Comparison of ENCODE assay signal across 22 cellular contexts in the genomic region with DNA sequence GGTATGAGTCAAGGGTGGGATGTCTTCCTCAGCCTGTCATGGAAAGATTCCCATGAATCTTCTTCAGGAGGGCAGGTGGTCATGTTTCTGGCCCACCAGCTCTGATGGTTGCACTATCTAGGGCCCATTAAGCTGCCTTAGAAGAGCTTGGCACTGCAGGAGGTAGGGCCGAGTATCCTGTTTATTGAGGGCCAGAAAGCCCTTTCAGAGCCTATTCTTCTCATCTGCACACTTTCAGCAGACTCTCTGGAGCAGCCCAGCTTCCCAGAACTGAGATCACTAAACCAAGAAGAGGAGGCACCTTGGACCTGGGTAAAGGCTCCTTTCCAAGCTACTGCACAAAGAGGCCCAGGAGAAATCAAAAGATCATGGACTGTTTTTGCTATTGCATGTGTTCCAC.
"Had no signal": no experiment of that assay in that cellular context is flagged by ENCODE, and none has a peak within 500 bp of the region (broad histone marks: within the 10 kb centered on the region; RNA-seq: fewer than 3 reads in every experiment).

No MANE protein-coding gene starts in this region.

- H3K4me3 Mint-ChIP-seq: naive thymus-derived CD8-positive, alpha-beta T cell; neural progenitor cell; stimulated activated naive B cell treated with anti-CD40 and anti-IgM and Interleukin-4, amounts not matched to agents 10 μg/mL and 1 μg/mL and 100 μg/mL, for 72 hours; stimulated activated naive CD8-positive, alpha-beta T cell treated with anti-CD3 and anti-CD28 coated beads, Interleukin-15, amount 100 ng/mL, for 72 hours had no signal

- ATAC-seq: naive thymus-derived CD8-positive, alpha-beta T cell; psoas muscle; sciatic nerve; stimulated activated naive B cell treated with anti-CD40 and anti-IgM and Interleukin-4, amounts not matched to agents 10 μg/mL and 1 μg/mL and 100 μg/mL, for 72 hours had no signal

- H3K4me1 ChIP-seq: esophagus squamous epithelium, parathyroid adenoma, psoas muscle, spleen, testis had no signal

- DNase-seq: central memory CD4-positive, alpha-beta T cell; cortex of kidney; dorsolateral prefrontal cortex; effector CD8-positive, alpha-beta T cell; esophagus squamous epithelium; kidney glomerular epithelial cell; naive thymus-derived CD8-positive, alpha-beta T cell; nucleus accumbens; psoas muscle; retina; spleen; stimulated activated CD4-positive, alpha-beta T cell treated with anti-CD3 and anti-CD28 coated beads, Interleukin-15, amount 100 ng/mL, for 24 hours; stimulated activated CD4-positive, alpha-beta T cell treated with anti-CD3 and anti-CD28 coated beads, Interleukin-1b, Interleukin-23, amount 100 ng/mL, for 48 hours; stimulated activated CD4-positive, alpha-beta T cell treated with anti-CD3 and anti-CD28 coated beads, Interleukin-4, amount 100 ng/mL, for 24 hours; stimulated activated naive B cell treated with anti-CD40 and anti-IgM and Interleukin-4, amounts not matched to agents 10 μg/mL and 1 μg/mL and 100 μg/mL, for 72 hours; stimulated activated naive CD8-positive, alpha-beta T cell treated with anti-CD3 and anti-CD28 coated beads, Interleukin-15, amount 100 ng/mL, for 72 hours; testis; trophoblast cell had no signal

- H2AFZ ChIP-seq: hepatocyte, neural progenitor cell, parathyroid adenoma had no signal

- H3K36me3 ChIP-seq: esophagus squamous epithelium, neural progenitor cell, spleen had no signal

- H3K4me3 ChIP-seq: dorsolateral prefrontal cortex, esophagus squamous epithelium, hepatocyte, neural progenitor cell, psoas muscle, spleen, testis had no signal

- H3K27me3 ChIP-seq: dorsolateral prefrontal cortex, hepatocyte, neural progenitor cell, testis had no signal

- H3K27ac ChIP-seq: esophagus squamous epithelium, hepatocyte, neural progenitor cell, parathyroid adenoma, psoas muscle, spleen, testis had no signal

- H3K27ac Mint-ChIP-seq: naive thymus-derived CD8-positive, alpha-beta T cell; neural progenitor cell; stimulated activated naive B cell treated with anti-CD40 and anti-IgM and Interleukin-4, amounts not matched to agents 10 μg/mL and 1 μg/mL and 100 μg/mL, for 72 hours; stimulated activated naive CD8-positive, alpha-beta T cell treated with anti-CD3 and anti-CD28 coated beads, Interleukin-15, amount 100 ng/mL, for 72 hours had no signal

- H3K4me2 ChIP-seq: hepatocyte, neural progenitor cell had no signal

- H3K4me1 Mint-ChIP-seq: neural progenitor cell; stimulated activated naive B cell treated with anti-CD40 and anti-IgM and Interleukin-4, amounts not matched to agents 10 μg/mL and 1 μg/mL and 100 μg/mL, for 72 hours had no signal

- H3K36me3 Mint-ChIP-seq: naive thymus-derived CD8-positive, alpha-beta T cell; neural progenitor cell; stimulated activated naive B cell treated with anti-CD40 and anti-IgM and Interleukin-4, amounts not matched to agents 10 μg/mL and 1 μg/mL and 100 μg/mL, for 72 hours had no signal

- H3K9ac ChIP-seq: neural progenitor cell, parathyroid adenoma had no signal

- H3K9me3 Mint-ChIP-seq: naive thymus-derived CD8-positive, alpha-beta T cell; neural progenitor cell; stimulated activated naive B cell treated with anti-CD40 and anti-IgM and Interleukin-4, amounts not matched to agents 10 μg/mL and 1 μg/mL and 100 μg/mL, for 72 hours; stimulated activated naive CD8-positive, alpha-beta T cell treated with anti-CD3 and anti-CD28 coated beads, Interleukin-15, amount 100 ng/mL, for 72 hours had no signal

- H3K9me3 ChIP-seq: esophagus squamous epithelium, psoas muscle, spleen, testis had no signal
